12 cellular contexts compared by ENCODE assay signal in the genomic region with DNA sequence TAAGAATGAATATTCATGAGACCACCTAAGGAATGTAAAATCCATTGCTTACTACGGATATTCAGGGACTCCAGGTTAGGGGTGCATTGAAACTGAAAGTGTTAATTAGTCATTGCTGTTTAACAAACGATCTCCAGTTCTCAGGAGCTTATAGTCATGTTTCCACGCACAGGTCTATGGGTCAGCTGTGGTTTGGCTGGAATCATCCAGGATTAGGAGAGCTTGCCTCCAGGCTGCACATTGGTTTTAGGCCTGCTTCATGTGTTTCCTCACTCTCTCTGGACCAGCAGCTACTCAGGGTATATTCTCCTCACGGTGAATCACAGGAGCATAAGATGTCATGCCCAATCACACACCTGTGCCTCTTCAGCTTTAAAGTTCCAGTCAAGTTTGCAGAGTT.
DNase-seq lines count a peak whose midpoint lies in the region; ATAC-seq and TF ChIP-seq lines count a peak whose summit lies in the region.
"Had no signal": no experiment of that assay in that cellular context is flagged by ENCODE, and none has a peak within 500 bp of the region (broad histone marks: within the 10 kb centered on the region; RNA-seq: fewer than 3 reads in every experiment).

No MANE protein-coding gene starts in this region.

- no peaks in the 10 kb centered on the region for H3K36me3 ChIP-seq in breast epithelium
- H3K36me3 ChIP-seq: thoracic aorta had no signal

- H3K4me3 Mint-ChIP-seq in MCF 10A (ENCODE audit: unreplicated experiment): no peak overlapping the region
- no peak overlapping the region for H3K4me3 Mint-ChIP-seq in stimulated activated effector memory CD8-positive, alpha-beta T cell treated with anti-CD3 and anti-CD28 coated beads, Interleukin-12 subunit alpha, Interleukin-12 subunit beta, amount 100 ng/mL, for 72 hours
- H3K4me3 Mint-ChIP-seq: activated naive CD4-positive, alpha-beta T cell treated with anti-CD3 and anti-CD28 coated beads, Interleukin-2, amount 10 ng/mL, durations not matched to agents 7 days and 5 days had no signal

- no peak for ATAC-seq in GM18870 (IDR thresholded peaks at IDR 0.05; ENCODE audit: unreplicated experiment)
- no peak for ATAC-seq in HG02642 (IDR thresholded peaks at IDR 0.05; ENCODE audit: poor library complexity, unreplicated experiment)
- ATAC-seq in stimulated activated effector memory CD8-positive, alpha-beta T cell treated with anti-CD3 and anti-CD28 coated beads, Interleukin-12 subunit alpha, Interleukin-12 subunit beta, amount 100 ng/mL, for 72 hours: no peak
- no peak for ATAC-seq in HG02763 (IDR thresholded peaks at IDR 0.05; ENCODE audit: unreplicated experiment)

- H3K4me3 ChIP-seq in breast epithelium: no peak overlapping the region
- H3K4me3 ChIP-seq: thoracic aorta had no signal

- H3K9me3 ChIP-seq in breast epithelium: no peaks in the 10 kb centered on the region
- H3K9me3 ChIP-seq: thoracic aorta had no signal

- BruUV-seq in MCF 10A (replicated peaks; lab: Mats Ljungman, UMichigan): no TSS peak

- no peaks in the 10 kb centered on the region for H3K36me3 Mint-ChIP-seq in MCF 10A (ENCODE audit: insufficient read depth, unreplicated experiment)
- no peaks in the 10 kb centered on the region for H3K36me3 Mint-ChIP-seq in stimulated activated effector memory CD8-positive, alpha-beta T cell treated with anti-CD3 and anti-CD28 coated beads, Interleukin-12 subunit alpha, Interleukin-12 subunit beta, amount 100 ng/mL, for 72 hours
- H3K36me3 Mint-ChIP-seq: activated naive CD4-positive, alpha-beta T cell treated with anti-CD3 and anti-CD28 coated beads, Interleukin-2, amount 10 ng/mL, durations not matched to agents 7 days and 5 days had no signal

- peaks cover 0 to 28% of the 10 kb centered on the region in 2 donors for H3K27me3 ChIP-seq in breast epithelium

- TF ChIP-seq POLR2A in breast epithelium (IDR thresholded peaks at IDR 0.05): no peak

- TF ChIP-seq CTCF in MCF 10A (IDR thresholded peaks at IDR 0.05; ENCODE audit: unreplicated experiment): no peak
- no peak for TF ChIP-seq CTCF in breast epithelium (IDR thresholded peaks at IDR 0.05)
- TF ChIP-seq CTCF in VCaP (conservative IDR thresholded peaks at IDR 0.05): no peak

- intact Hi-C loops in MCF 10A (cut with micrococcal nuclease) (loop anchor here (5.0 kb wide), 2 partner anchors 176 to 244 kb away; partner anchors contain the start of gene TMSB4X), breast epithelium (cut with DNase I; ENCODE audit: low total_unique reads) (no loop called here)

- CTCF ChIA-PET in MCF 10A (lab: Yijun Ruan, JAX): interaction anchor here (1.2 to 1.5 kb wide), 3 partner anchors 106 to 274 kb away, joined by 3 to 9 read pairs (median 6); no protein-coding TSS in a partner anchor

- peaks cover 16% of the 10 kb centered on the region for H3K4me1 Mint-ChIP-seq in MCF 10A (ENCODE audit: insufficient read depth, unreplicated experiment)
- peaks cover 10% of the 10 kb centered on the region for H3K4me1 Mint-ChIP-seq in stimulated activated effector memory CD8-positive, alpha-beta T cell treated with anti-CD3 and anti-CD28 coated beads, Interleukin-12 subunit alpha, Interleukin-12 subunit beta, amount 100 ng/mL, for 72 hours

- DNase-seq in MCF 10A (ENCODE audit: unreplicated experiment): peak; percentile 92
- no peak for DNase-seq in breast epithelium (ENCODE audit: low spot score in 2 of 2)
- DNase-seq in iris pigment epithelial cell (ENCODE audit: low read depth): peak; percentile 95
- no peak for DNase-seq in stimulated activated effector memory CD8-positive, alpha-beta T cell treated with anti-CD3 and anti-CD28 coated beads, Interleukin-12 subunit alpha, Interleukin-12 subunit beta, amount 100 ng/mL, for 72 hours (ENCODE audit: low spot score in 2 of 2)
- DNase-seq: activated naive CD4-positive, alpha-beta T cell treated with anti-CD3 and anti-CD28 coated beads, Interleukin-2, amount 10 ng/mL, durations not matched to agents 7 days and 5 days; NCI-H510A; stimulated activated CD4-positive, alpha-beta T cell treated with anti-CD3 and anti-CD28 coated beads, Interleukin-2, amount 100 ng/mL, for 24 hours had no signal

- H3K27me3 Mint-ChIP-seq in MCF 10A (ENCODE audit: insufficient read depth, unreplicated experiment): peaks cover 20% of the 10 kb centered on the region
- H3K27me3 Mint-ChIP-seq: activated naive CD4-positive, alpha-beta T cell treated with anti-CD3 and anti-CD28 coated beads, Interleukin-2, amount 10 ng/mL, durations not matched to agents 7 days and 5 days had no signal

- H3K4me1 ChIP-seq in breast epithelium: no peaks in the 10 kb centered on the region

- H3K27ac ChIP-seq in breast epithelium: no peak overlapping the region
- H3K27ac ChIP-seq in VCaP: peak overlapping the region; percentile 19; the same call in 1 of the 2 replicates
- H3K27ac ChIP-seq: thoracic aorta had no signal

- POLR2A ChIA-PET in MCF 10A (lab: Yijun Ruan, JAX): interaction anchor here (0.7 to 1.1 kb wide), 3 partner anchors 56 to 482 kb away, joined by 3 to 4 read pairs (median 3); no protein-coding TSS in a partner anchor

- no peak overlapping the region for H3K27ac Mint-ChIP-seq in MCF 10A (ENCODE audit: low read depth, unreplicated experiment)
- no peak overlapping the region for H3K27ac Mint-ChIP-seq in stimulated activated effector memory CD8-positive, alpha-beta T cell treated with anti-CD3 and anti-CD28 coated beads, Interleukin-12 subunit alpha, Interleukin-12 subunit beta, amount 100 ng/mL, for 72 hours
- H3K27ac Mint-ChIP-seq: activated naive CD4-positive, alpha-beta T cell treated with anti-CD3 and anti-CD28 coated beads, Interleukin-2, amount 10 ng/mL, durations not matched to agents 7 days and 5 days had no signal

- peaks cover 7% of the 10 kb centered on the region for H3K9me3 Mint-ChIP-seq in MCF 10A (ENCODE audit: unreplicated experiment)
- H3K9me3 Mint-ChIP-seq in stimulated activated effector memory CD8-positive, alpha-beta T cell treated with anti-CD3 and anti-CD28 coated beads, Interleukin-12 subunit alpha, Interleukin-12 subunit beta, amount 100 ng/mL, for 72 hours: no peaks in the 10 kb centered on the region
- H3K9me3 Mint-ChIP-seq: activated naive CD4-positive, alpha-beta T cell treated with anti-CD3 and anti-CD28 coated beads, Interleukin-2, amount 10 ng/mL, durations not matched to agents 7 days and 5 days had no signal

Comparison
In these comparisons a context has a peak if more than half of its experiments do, and no peak if none do; other contexts are left out.
1. DNase-seq: peak in MCF 10A (single experiment) and iris pigment epithelial cell (single experiment); none in breast epithelium (0 of 2) and stimulated activated effector memory CD8-positive, alpha-beta T cell treated with anti-CD3 and anti-CD28 coated beads, Interleukin-12 subunit alpha, Interleukin-12 subunit beta, amount 100 ng/mL, for 72 hours (0 of 2).